Comparison of ENCODE assay signal across 1 cellular context in the genomic region with DNA sequence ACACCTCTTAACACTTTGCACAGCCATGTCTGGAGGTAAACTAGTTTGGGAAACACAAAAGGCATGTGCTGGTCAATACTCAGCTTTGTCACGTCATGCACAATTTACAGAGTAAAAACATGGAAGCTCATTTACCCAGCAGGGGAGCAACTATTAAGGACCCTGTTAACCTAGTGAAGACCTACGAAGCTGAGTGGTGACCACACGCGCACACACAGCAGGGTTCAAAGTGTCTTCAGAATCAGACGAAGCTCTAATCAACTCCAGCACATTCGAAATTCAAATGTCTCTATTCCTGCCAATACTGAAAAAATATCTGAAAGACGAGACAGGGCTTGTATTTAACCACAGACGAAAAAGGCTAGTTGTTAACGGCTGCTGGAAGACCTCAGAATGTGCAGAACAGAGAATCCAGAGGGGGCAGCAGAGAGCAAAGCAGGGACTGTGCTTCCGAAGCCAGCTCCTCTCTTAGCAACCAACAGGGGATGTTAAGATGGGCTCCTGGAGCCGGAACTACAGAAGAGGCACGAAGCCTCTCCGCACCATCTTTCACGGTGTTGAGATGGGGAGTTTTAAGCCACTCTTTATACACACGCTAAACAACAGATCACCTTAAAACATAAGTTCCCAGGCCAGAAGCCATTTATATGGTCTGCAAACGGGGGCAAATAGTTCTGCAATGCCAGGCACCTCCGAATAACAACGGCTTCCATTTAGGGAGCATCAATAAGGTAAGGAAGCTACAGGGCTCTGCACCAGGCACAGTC.
TF ChIP-seq lines count a peak whose summit lies in the region.

No MANE protein-coding gene starts in this region.

TF ChIP-seq in K562, 482 proteins besides CTCF, POLR2A, EP300 and RAD21 (continued from another document):
- TF ChIP-seq ARID4B (CRISPR knock-in tag; IDR thresholded peaks at IDR 0.05) (no peak), ETV1 (tag; conservative IDR thresholded peaks at IDR 0.05; ENCODE audit: low read depth) (peak; percentile 30; the same call in 1 of the 2 replicates), PTBP1 (IDR thresholded peaks at IDR 0.05; ENCODE audit: low read depth, low read length) (no peak), TAF7 (tag; IDR thresholded peaks at IDR 0.05) (no peak), CTBP1 (IDR thresholded peaks at IDR 0.05; ENCODE audit: borderline replicate concordance) (peak; percentile 62), MLX (CRISPR knock-in tag; conservative IDR thresholded peaks at IDR 0.05) (no peak), RB1 (IDR thresholded peaks at IDR 0.05; ENCODE audit: low read depth) (peak; percentile 53; the same call in 1 of the 2 replicates), SOX6 (IDR thresholded peaks at IDR 0.05) (0 out of 2 replicates have a peak, but pooled peaks have one; percentile 29), SMARCA4 (IDR thresholded peaks at IDR 0.05) (peak; percentile 76), SMARCE1 (IDR thresholded peaks at IDR 0.05) (peak; percentile 62; the same call in 1 of the 2 replicates), HMG20A (CRISPR knock-in tag; conservative IDR thresholded peaks at IDR 0.05) (no peak), TRIM28 (IDR thresholded peaks at IDR 0.05) (no peak), FOXJ3 (CRISPR knock-in tag; IDR thresholded peaks at IDR 0.05) (no peak), LARP7 (IDR thresholded peaks at IDR 0.05) (no peak), SP1 (CRISPR knock-in tag; IDR thresholded peaks at IDR 0.05) (0 out of 2 replicates have a peak, but pooled peaks have one; percentile 25), MCM2 (IDR thresholded peaks at IDR 0.05; ENCODE audit: low read depth) (no peak), TEAD4 (IDR thresholded peaks at IDR 0.05; ENCODE audit: low read length) (peak; percentile 13; the same call in 1 of the 2 replicates), TEAD4 (CRISPR knock-in tag; IDR thresholded peaks at IDR 0.05; ENCODE audit: borderline replicate concordance) (no peak), ASH1L (IDR thresholded peaks at IDR 0.05; ENCODE audit: borderline replicate concordance, low read depth, partially characterized antibody) (no peak), CCAR2 (IDR thresholded peaks at IDR 0.05; ENCODE audit: low read depth, low read length) (no peak), ADNP (tag; IDR thresholded peaks at IDR 0.05) (no peak), ARID2 (IDR thresholded peaks at IDR 0.05) (peak; percentile 79), CREM (IDR thresholded peaks at IDR 0.05; ENCODE audit: low read depth) (peak; percentile 54; the same call in 1 of the 2 replicates), KDM1A (IDR thresholded peaks at IDR 0.05) (no peak)
- TF ChIP-seq, protein P1, sequence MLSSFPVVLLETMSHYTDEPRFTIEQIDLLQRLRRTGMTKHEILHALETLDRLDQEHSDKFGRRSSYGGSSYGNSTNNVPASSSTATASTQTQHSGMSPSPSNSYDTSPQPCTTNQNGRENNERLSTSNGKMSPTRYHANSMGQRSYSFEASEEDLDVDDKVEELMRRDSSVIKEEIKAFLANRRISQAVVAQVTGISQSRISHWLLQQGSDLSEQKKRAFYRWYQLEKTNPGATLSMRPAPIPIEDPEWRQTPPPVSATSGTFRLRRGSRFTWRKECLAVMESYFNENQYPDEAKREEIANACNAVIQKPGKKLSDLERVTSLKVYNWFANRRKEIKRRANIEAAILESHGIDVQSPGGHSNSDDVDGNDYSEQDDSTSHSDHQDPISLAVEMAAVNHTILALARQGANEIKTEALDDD (IDR thresholded peaks at IDR 0.05) = peak; percentile 72
- TF ChIP-seq, protein P2, sequence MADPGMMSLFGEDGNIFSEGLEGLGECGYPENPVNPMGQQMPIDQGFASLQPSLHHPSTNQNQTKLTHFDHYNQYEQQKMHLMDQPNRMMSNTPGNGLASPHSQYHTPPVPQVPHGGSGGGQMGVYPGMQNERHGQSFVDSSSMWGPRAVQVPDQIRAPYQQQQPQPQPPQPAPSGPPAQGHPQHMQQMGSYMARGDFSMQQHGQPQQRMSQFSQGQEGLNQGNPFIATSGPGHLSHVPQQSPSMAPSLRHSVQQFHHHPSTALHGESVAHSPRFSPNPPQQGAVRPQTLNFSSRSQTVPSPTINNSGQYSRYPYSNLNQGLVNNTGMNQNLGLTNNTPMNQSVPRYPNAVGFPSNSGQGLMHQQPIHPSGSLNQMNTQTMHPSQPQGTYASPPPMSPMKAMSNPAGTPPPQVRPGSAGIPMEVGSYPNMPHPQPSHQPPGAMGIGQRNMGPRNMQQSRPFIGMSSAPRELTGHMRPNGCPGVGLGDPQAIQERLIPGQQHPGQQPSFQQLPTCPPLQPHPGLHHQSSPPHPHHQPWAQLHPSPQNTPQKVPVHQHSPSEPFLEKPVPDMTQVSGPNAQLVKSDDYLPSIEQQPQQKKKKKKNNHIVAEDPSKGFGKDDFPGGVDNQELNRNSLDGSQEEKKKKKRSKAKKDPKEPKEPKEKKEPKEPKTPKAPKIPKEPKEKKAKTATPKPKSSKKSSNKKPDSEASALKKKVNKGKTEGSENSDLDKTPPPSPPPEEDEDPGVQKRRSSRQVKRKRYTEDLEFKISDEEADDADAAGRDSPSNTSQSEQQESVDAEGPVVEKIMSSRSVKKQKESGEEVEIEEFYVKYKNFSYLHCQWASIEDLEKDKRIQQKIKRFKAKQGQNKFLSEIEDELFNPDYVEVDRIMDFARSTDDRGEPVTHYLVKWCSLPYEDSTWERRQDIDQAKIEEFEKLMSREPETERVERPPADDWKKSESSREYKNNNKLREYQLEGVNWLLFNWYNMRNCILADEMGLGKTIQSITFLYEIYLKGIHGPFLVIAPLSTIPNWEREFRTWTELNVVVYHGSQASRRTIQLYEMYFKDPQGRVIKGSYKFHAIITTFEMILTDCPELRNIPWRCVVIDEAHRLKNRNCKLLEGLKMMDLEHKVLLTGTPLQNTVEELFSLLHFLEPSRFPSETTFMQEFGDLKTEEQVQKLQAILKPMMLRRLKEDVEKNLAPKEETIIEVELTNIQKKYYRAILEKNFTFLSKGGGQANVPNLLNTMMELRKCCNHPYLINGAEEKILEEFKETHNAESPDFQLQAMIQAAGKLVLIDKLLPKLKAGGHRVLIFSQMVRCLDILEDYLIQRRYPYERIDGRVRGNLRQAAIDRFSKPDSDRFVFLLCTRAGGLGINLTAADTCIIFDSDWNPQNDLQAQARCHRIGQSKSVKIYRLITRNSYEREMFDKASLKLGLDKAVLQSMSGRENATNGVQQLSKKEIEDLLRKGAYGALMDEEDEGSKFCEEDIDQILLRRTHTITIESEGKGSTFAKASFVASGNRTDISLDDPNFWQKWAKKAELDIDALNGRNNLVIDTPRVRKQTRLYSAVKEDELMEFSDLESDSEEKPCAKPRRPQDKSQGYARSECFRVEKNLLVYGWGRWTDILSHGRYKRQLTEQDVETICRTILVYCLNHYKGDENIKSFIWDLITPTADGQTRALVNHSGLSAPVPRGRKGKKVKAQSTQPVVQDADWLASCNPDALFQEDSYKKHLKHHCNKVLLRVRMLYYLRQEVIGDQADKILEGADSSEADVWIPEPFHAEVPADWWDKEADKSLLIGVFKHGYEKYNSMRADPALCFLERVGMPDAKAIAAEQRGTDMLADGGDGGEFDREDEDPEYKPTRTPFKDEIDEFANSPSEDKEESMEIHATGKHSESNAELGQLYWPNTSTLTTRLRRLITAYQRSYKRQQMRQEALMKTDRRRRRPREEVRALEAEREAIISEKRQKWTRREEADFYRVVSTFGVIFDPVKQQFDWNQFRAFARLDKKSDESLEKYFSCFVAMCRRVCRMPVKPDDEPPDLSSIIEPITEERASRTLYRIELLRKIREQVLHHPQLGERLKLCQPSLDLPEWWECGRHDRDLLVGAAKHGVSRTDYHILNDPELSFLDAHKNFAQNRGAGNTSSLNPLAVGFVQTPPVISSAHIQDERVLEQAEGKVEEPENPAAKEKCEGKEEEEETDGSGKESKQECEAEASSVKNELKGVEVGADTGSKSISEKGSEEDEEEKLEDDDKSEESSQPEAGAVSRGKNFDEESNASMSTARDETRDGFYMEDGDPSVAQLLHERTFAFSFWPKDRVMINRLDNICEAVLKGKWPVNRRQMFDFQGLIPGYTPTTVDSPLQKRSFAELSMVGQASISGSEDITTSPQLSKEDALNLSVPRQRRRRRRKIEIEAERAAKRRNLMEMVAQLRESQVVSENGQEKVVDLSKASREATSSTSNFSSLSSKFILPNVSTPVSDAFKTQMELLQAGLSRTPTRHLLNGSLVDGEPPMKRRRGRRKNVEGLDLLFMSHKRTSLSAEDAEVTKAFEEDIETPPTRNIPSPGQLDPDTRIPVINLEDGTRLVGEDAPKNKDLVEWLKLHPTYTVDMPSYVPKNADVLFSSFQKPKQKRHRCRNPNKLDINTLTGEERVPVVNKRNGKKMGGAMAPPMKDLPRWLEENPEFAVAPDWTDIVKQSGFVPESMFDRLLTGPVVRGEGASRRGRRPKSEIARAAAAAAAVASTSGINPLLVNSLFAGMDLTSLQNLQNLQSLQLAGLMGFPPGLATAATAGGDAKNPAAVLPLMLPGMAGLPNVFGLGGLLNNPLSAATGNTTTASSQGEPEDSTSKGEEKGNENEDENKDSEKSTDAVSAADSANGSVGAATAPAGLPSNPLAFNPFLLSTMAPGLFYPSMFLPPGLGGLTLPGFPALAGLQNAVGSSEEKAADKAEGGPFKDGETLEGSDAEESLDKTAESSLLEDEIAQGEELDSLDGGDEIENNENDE (IDR thresholded peaks at IDR 0.05; ENCODE audit: low read depth, low read length) = no peak
- TF ChIP-seq, protein P3, sequence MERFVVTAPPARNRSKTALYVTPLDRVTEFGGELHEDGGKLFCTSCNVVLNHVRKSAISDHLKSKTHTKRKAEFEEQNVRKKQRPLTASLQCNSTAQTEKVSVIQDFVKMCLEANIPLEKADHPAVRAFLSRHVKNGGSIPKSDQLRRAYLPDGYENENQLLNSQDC (CRISPR knock-in tag; IDR thresholded peaks at IDR 0.05) = no peak
- TF ChIP-seq, protein P4, sequence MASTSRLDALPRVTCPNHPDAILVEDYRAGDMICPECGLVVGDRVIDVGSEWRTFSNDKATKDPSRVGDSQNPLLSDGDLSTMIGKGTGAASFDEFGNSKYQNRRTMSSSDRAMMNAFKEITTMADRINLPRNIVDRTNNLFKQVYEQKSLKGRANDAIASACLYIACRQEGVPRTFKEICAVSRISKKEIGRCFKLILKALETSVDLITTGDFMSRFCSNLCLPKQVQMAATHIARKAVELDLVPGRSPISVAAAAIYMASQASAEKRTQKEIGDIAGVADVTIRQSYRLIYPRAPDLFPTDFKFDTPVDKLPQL (IDR thresholded peaks at IDR 0.05; ENCODE audit: extremely low read depth, insufficient read length) = no peak
TF ChIP-seq in K562: peak in this region for 24.
